ENCODE assay signal across 9 cellular contexts in the genomic region with DNA sequence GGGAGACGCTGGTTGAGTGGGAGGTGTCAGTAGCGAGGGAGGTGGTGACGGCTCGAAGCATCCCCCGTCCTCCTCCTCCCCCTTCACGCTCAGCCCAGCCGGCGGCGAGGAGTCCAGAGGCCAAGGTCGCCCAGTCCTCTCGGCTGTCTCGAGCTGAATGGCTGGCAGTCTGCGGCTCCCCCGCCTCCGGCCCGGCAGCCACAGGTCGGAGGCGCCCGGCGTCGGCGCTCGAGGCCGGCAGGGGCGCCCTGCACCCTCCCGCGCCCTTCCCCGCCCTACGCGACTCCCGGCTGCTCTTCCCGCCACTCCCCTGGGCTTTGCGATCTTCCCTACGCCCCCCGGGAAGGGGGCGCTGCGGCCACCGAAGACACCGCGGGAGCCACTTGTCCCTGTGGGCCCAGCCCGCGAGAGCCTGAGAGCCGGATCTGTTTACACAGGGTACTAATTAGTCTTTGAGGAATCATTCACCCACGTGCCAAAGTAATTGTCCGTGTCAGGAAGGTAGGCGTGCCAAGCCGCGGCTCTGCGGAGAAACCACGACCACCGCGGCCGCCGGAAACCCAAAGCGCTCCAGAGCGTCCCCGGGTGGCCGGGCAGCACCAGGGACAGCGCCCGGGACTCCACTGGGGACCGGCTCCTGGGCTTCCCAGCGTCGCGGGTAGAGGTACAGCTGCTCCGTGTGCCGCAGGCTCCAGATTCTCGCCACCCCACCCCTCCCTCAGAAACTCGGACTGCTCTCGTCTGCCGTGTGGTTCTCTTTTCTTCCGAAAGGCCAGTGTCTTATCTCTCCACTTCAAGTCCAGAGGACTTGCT. TPM values are rescaled to one million over a fixed set of nuclear protein-coding genes. Genes with fewer than 3 reads are reported as not detected.
DNase-seq lines count a peak whose midpoint lies in the region; ATAC-seq, FAIRE-seq and TF ChIP-seq lines count a peak whose summit lies in the region.
"Had no signal": no experiment of that assay in that cellular context is flagged by ENCODE, and none has a peak within 500 bp of the region (broad histone marks: within the 10 kb centered on the region; RNA-seq: fewer than 3 reads in every experiment).

A gene (plus strand): TSS at position 133 of the 813 bp plus-strand sequence.

- H3K27ac ChIP-seq in left ventricle myocardium inferior (replicated peaks): no peak within 1 kb of the TSS
- H3K27ac ChIP-seq in psoas muscle: no peak within 1 kb of the TSS

- peaks cover 0 to 3% of the 10 kb centered on the region in 2 donors for H3K9me3 Mint-ChIP-seq in stimulated activated naive B cell treated with anti-CD40 and anti-IgM and Interleukin-4, amounts not matched to agents 10 μg/mL and 1 μg/mL and 100 μg/mL, for 72 hours

- H3K4me3 ChIP-seq in left ventricle myocardium inferior: peak within 1 kb of the TSS; percentile 10
- H3K4me3 ChIP-seq in psoas muscle: no peak within 1 kb of the TSS
- H3K4me3 ChIP-seq: lung had no signal

- H3K4me3 Mint-ChIP-seq in stimulated activated naive B cell treated with anti-CD40 and anti-IgM and Interleukin-4, amounts not matched to agents 10 μg/mL and 1 μg/mL and 100 μg/mL, for 72 hours: peak within 1 kb of the TSS; percentile 2 to 47

- ATAC-seq in Right ventricle myocardium inferior: no peak
- ATAC-seq in stimulated activated naive B cell treated with anti-CD40 and anti-IgM and Interleukin-4, amounts not matched to agents 10 μg/mL and 1 μg/mL and 100 μg/mL, for 72 hours (replicated peaks): peak in 1 of 2 donors; percentile 27
- ATAC-seq in GM21447 (IDR thresholded peaks at IDR 0.05; ENCODE audit: unreplicated experiment): no peak
- no peak for ATAC-seq in psoas muscle

- H3K9me3 ChIP-seq in left ventricle myocardium inferior (replicated peaks): no peaks in the 10 kb centered on the region
- H3K9me3 ChIP-seq in psoas muscle: no peaks in the 10 kb centered on the region

- H3K36me3 ChIP-seq in left ventricle myocardium inferior (no peaks in the 10 kb centered on the region), psoas muscle (ENCODE audit: insufficient read depth in 1 of 2, low read depth in 1 of 2) (no peaks in the 10 kb centered on the region)

- TF ChIP-seq CTCF in left ventricle myocardium inferior (IDR thresholded peaks at IDR 0.05; ENCODE audit: borderline replicate concordance) (no peak), psoas muscle (IDR thresholded peaks at IDR 0.05) (no peak)

- peaks cover 59 to 68% of the 10 kb centered on the region in 2 donors for H3K27me3 Mint-ChIP-seq in stimulated activated naive B cell treated with anti-CD40 and anti-IgM and Interleukin-4, amounts not matched to agents 10 μg/mL and 1 μg/mL and 100 μg/mL, for 72 hours

- peaks cover 100% of the 10 kb centered on the region for H3K27me3 ChIP-seq in left ventricle myocardium inferior (ENCODE audit: low read depth)
- H3K27me3 ChIP-seq in psoas muscle (ENCODE audit: insufficient read depth in 3 of 3, low read length in 2 of 3): peaks cover 4 to 81% (median 39%) of the 10 kb centered on the region in 3 donors

- DNase-seq in left ventricle myocardium inferior: no peak
- no peak for DNase-seq in Right ventricle myocardium inferior (ENCODE audit: missing footprints)
- peak; percentile 67 for DNase-seq in NCI-H526 treated with DMSO at 0.1 percent for 48 hours (lab: John Stamatoyannopoulos, UW)
- DNase-seq in frontal cortex (ENCODE audit: low spot score in 2 of 2): peak; percentile 44 to 61
- no peak for DNase-seq in stimulated activated naive B cell treated with anti-CD40 and anti-IgM and Interleukin-4, amounts not matched to agents 10 μg/mL and 1 μg/mL and 100 μg/mL, for 72 hours
- no peak for DNase-seq in psoas muscle
- no peak for DNase-seq in stimulated activated CD4-positive, alpha-beta T cell treated with anti-CD3 and anti-CD28 coated beads, Interleukin-12 subunit alpha, Interleukin-12 subunit beta, amount 100 ng/mL, for 4 hours

- FAIRE-seq in frontal cortex (lab: Jason Lieb, UNC): no peak

- H3K4me1 Mint-ChIP-seq in stimulated activated naive B cell treated with anti-CD40 and anti-IgM and Interleukin-4, amounts not matched to agents 10 μg/mL and 1 μg/mL and 100 μg/mL, for 72 hours: peaks cover 26 to 32% of the 10 kb centered on the region in 2 donors

- intact Hi-C loops in left ventricle myocardium inferior (cut with micrococcal nuclease) (no loop called here), Right ventricle myocardium inferior (cut with DNase I) (no loop called here), psoas muscle (cut with DNase I) (no loop called here)

- H3K4me1 ChIP-seq in left ventricle myocardium inferior (peaks cover 17% of the 10 kb centered on the region), psoas muscle (no peaks in the 10 kb centered on the region)

- 1 to 2% (median 1%) methylated on average over 53 to 71 of the region's 71 CpGs for WGBS in psoas muscle, 3 donors

- H3K27ac Mint-ChIP-seq in stimulated activated naive B cell treated with anti-CD40 and anti-IgM and Interleukin-4, amounts not matched to agents 10 μg/mL and 1 μg/mL and 100 μg/mL, for 72 hours: peak within 1 kb of the TSS; percentile 56

- peaks cover 4 to 7% of the 10 kb centered on the region in 2 donors for H3K36me3 Mint-ChIP-seq in stimulated activated naive B cell treated with anti-CD40 and anti-IgM and Interleukin-4, amounts not matched to agents 10 μg/mL and 1 μg/mL and 100 μg/mL, for 72 hours

RNA-seq across cellular contexts. Expression of the gene that starts here (rescaled TPM):
- total RNA-seq in left ventricle myocardium inferior (not detected), Right ventricle myocardium inferior (not detected), frontal cortex (41.6 TPM), psoas muscle (not detected)
- not detected for polyA plus RNA-seq in psoas muscle
- polyA plus RNA-seq: lung had no signal

Comparison
In these comparisons a context has a peak if more than half of its experiments do, and no peak if none do; other contexts are left out.
1. RNA of the gene that starts here (total RNA-seq): 41.6 TPM in frontal cortex (single experiment); not detected in Right ventricle myocardium inferior (single experiment), not detected in left ventricle myocardium inferior (single experiment) and not detected in psoas muscle; every median in the first group is over 10 times any median in the second.
2. DNase-seq: peak in NCI-H526 treated with DMSO at 0.1 percent for 48 hours (single experiment) and frontal cortex (2 of 2); none in left ventricle myocardium inferior (single experiment), Right ventricle myocardium inferior (single experiment), stimulated activated naive B cell treated with anti-CD40 and anti-IgM and Interleukin-4, amounts not matched to agents 10 μg/mL and 1 μg/mL and 100 μg/mL, for 72 hours (single experiment), psoas muscle (0 of 2) and stimulated activated CD4-positive, alpha-beta T cell treated with anti-CD3 and anti-CD28 coated beads, Interleukin-12 subunit alpha, Interleukin-12 subunit beta, amount 100 ng/mL, for 4 hours (single experiment).